Comparison of ENCODE assay signal across 17 cellular contexts in genomic region chr22:19980766-19981165, GRCh38. TPM values are rescaled to one million over a fixed set of nuclear protein-coding genes. Genes with fewer than 3 reads are reported as not detected.
A peak's percentile ranks its signal among the peaks of the same experiment; 100 is the strongest.
DNase-seq lines count a peak whose midpoint lies in the region; ATAC-seq and TF ChIP-seq lines count a peak whose summit lies in the region.
"Had no signal": no experiment of that assay in that cellular context is flagged by ENCODE, and none has a peak within 500 bp of the region (broad histone marks: within the 10 kb centered on the region; RNA-seq: fewer than 3 reads in every experiment).

No MANE protein-coding gene starts in this region.

- H3K27ac ChIP-seq in right atrium auricular region = no peak overlapping the region
- no peak overlapping the region for H3K27ac ChIP-seq in neuronal stem cell (replicated peaks; ENCODE audit: low read length)
- peak overlapping the region; percentile 98 for H3K27ac ChIP-seq in skeletal muscle tissue (ENCODE audit: low read depth, low read length)
- H3K27ac ChIP-seq: 22Rv1 had no signal

- H4K8ac ChIP-seq in neuronal stem cell (ENCODE audit: low read depth, low read length) = no peak overlapping the region

- no peak overlapping the region for H3K4me3 Mint-ChIP-seq in chondrocyte (ENCODE audit: unreplicated experiment)
- H3K4me3 Mint-ChIP-seq: CD14-positive monocyte; CD8-positive, alpha-beta T cell; GM23338 had no signal

- no peak overlapping the region for H3K14ac ChIP-seq in neuronal stem cell (ENCODE audit: low read length)

- H3K4me1 Mint-ChIP-seq in chondrocyte (ENCODE audit: low read depth) = peaks cover 24% of the 10 kb centered on the region
- H3K4me1 Mint-ChIP-seq: CD14-positive monocyte had no signal

- H2AFZ ChIP-seq in neuronal stem cell (ENCODE audit: low read length) = no peak overlapping the region
- H2AFZ ChIP-seq: GM23338 had no signal

- H3K4me2 ChIP-seq in neuronal stem cell (ENCODE audit: insufficient read depth, low read length, poor library complexity, severe bottlenecking) = no peak overlapping the region
- H3K4me2 ChIP-seq: GM23338 had no signal

- no peaks in the 10 kb centered on the region for H3K9me3 ChIP-seq in right atrium auricular region
- H3K9me3 ChIP-seq in neuronal stem cell (replicated peaks in 1 of 2; ENCODE audit: control insufficient read depth in 2 of 2, insufficient read depth in 1 of 2, low read depth in 1 of 2, low read length in 2 of 2) = no peaks in the 10 kb centered on the region
- no peaks in the 10 kb centered on the region for H3K9me3 ChIP-seq in skeletal muscle tissue (ENCODE audit: control insufficient read depth in 3 of 3, low read length in 3 of 3)

- H3K23ac ChIP-seq in neuronal stem cell (ENCODE audit: low read depth, low read length, poor library complexity) = peak overlapping the region; percentile 59

- peaks cover 6% of the 10 kb centered on the region for H3K36me3 Mint-ChIP-seq in chondrocyte (ENCODE audit: low read depth)
- H3K36me3 Mint-ChIP-seq: CD14-positive monocyte; CD8-positive, alpha-beta T cell had no signal

- H3K36me3 ChIP-seq in right atrium auricular region (peaks cover 37% of the 10 kb centered on the region), neuronal stem cell (replicated peaks in 1 of 2; ENCODE audit: control insufficient read depth in 2 of 2, insufficient read depth in 2 of 2, low read length in 2 of 2) (peaks cover 46 to 81% of the 10 kb centered on the region in 2 donors), skeletal muscle tissue (ENCODE audit: control insufficient read depth in 3 of 3, insufficient read depth in 3 of 3, low read length in 3 of 3) (peaks cover 28 to 50% (median 42%) of the 10 kb centered on the region in 3 donors)

- no peaks in the 10 kb centered on the region for H3K9me3 Mint-ChIP-seq in chondrocyte (ENCODE audit: low read depth)
- H3K9me3 Mint-ChIP-seq: CD14-positive monocyte; CD8-positive, alpha-beta T cell; GM23338 had no signal

- H4K91ac ChIP-seq in neuronal stem cell (ENCODE audit: low read depth, low read length, poor library complexity) = no peak overlapping the region

- no peak for ATAC-seq in Right ventricle myocardium inferior
- ATAC-seq: CD8-positive, alpha-beta T cell; GM23338 had no signal

- no peak overlapping the region for H2BK5ac ChIP-seq in neuronal stem cell (ENCODE audit: low read length)

- H2BK12ac ChIP-seq in neuronal stem cell (ENCODE audit: low read length) = no peak overlapping the region

- H3K18ac ChIP-seq in neuronal stem cell (ENCODE audit: low read length) = no peak overlapping the region

- H2BK15ac ChIP-seq in neuronal stem cell (ENCODE audit: low read length) = no peak overlapping the region

- no peak overlapping the region for H3K27ac Mint-ChIP-seq in chondrocyte (ENCODE audit: unreplicated experiment)
- H3K27ac Mint-ChIP-seq: CD14-positive monocyte; CD8-positive, alpha-beta T cell; GM23338 had no signal

- no peak overlapping the region for H3K4ac ChIP-seq in neuronal stem cell (ENCODE audit: low read length)

- H3K27me3 ChIP-seq in right atrium auricular region (no peaks in the 10 kb centered on the region), neuronal stem cell (ENCODE audit: control insufficient read depth in 3 of 3, insufficient read depth in 3 of 3, low read depth in 1 of 3, low read length in 3 of 3) (no peaks in the 10 kb centered on the region), skeletal muscle tissue (ENCODE audit: control insufficient read depth in 3 of 3, insufficient read depth in 3 of 3, low read length in 3 of 3) (no peaks in the 10 kb centered on the region)

- H3K79me1 ChIP-seq in neuronal stem cell (ENCODE audit: low read depth, low read length) = peaks cover 24% of the 10 kb centered on the region

- H2AK5ac ChIP-seq in neuronal stem cell (ENCODE audit: low read depth, low read length) = no peak overlapping the region

- no CpG with 5 or more reads among the region's 7 CpGs for WGBS in neuronal stem cell (ENCODE audit: extremely low coverage in 2 of 2, insufficient read length in 2 of 2, insufficient replicate concordance in 1 of 2), 2 donors

- H2BK120ac ChIP-seq in neuronal stem cell (ENCODE audit: low read depth, low read length) = no peak overlapping the region

- peaks cover 0 to 34% of the 10 kb centered on the region in 2 donors for H3K4me1 ChIP-seq in right atrium auricular region
- H3K4me1 ChIP-seq in neuronal stem cell (ENCODE audit: control insufficient read depth in 2 of 2, insufficient read depth in 1 of 2, low read depth in 1 of 2, low read length in 2 of 2) = peaks cover 12 to 13% of the 10 kb centered on the region in 2 donors
- peaks cover 46 to 62% (median 60%) of the 10 kb centered on the region in 3 donors for H3K4me1 ChIP-seq in skeletal muscle tissue (ENCODE audit: control insufficient read depth in 3 of 3, insufficient read depth in 3 of 3, low read length in 3 of 3)

- DNase-seq in Right ventricle myocardium inferior (ENCODE audit: missing footprints) (peak; percentile 42), right atrium auricular region (ENCODE audit: low spot score) (no peak), chondrocyte (ENCODE audit: low spot score) (peak; percentile 68), neuronal stem cell (ENCODE audit: low spot score) (no peak), HK-2 (ENCODE audit: unreplicated experiment) (no peak), NOMO-1 treated with dmso at 0.1 percent for 144 hours (lab: John Stamatoyannopoulos, UW; ENCODE audit: unreplicated experiment) (no peak), HCEC 1CT (no peak)
- DNase-seq: CD8-positive, alpha-beta T cell; COR-L47; DMS153; DMS79 treated with DMSO at 0.1 percent for 48 hours; EL; H7 had no signal

- no peaks in the 10 kb centered on the region for H3K27me3 Mint-ChIP-seq in chondrocyte (ENCODE audit: low read depth)

- intact Hi-C loops in Right ventricle myocardium inferior (cut with DNase I) = no loop called here

- no peak for TF ChIP-seq CTCF in right atrium auricular region (IDR thresholded peaks at IDR 0.05)
- TF ChIP-seq CTCF in chondrocyte (IDR thresholded peaks at IDR 0.05) = no peak

- H3K4me3 ChIP-seq in right atrium auricular region (no peak overlapping the region), neuronal stem cell (ENCODE audit: low read length in 2 of 2) (no peak overlapping the region), skeletal muscle tissue (ENCODE audit: low read length in 3 of 3) (no peak overlapping the region)
- H3K4me3 ChIP-seq: GM23338 had no signal

- H3K9ac ChIP-seq in neuronal stem cell (ENCODE audit: low read depth, low read length, poor library complexity) (no peak overlapping the region), skeletal muscle tissue (ENCODE audit: low read depth in 1 of 3, low read length in 3 of 3) (peak overlapping the region in 1 of 3 donors; percentile 33)

RNA-seq across cellular contexts. Expression of gene ARVCF, which starts 35.9 kb away (rescaled TPM):
- total RNA-seq in Right ventricle myocardium inferior (30.5 TPM), right atrium auricular region (10 to 100 TPM; 16.7 to 35.8 TPM), chondrocyte (15.2 to 24.2 TPM (median 21.5 TPM) in 3 replicates), skeletal muscle tissue (49.6 TPM)
- 35.3 TPM for polyA plus RNA-seq in neuronal stem cell (2013, experiment 1 of 2)
- polyA plus RNA-seq in neuronal stem cell (2013, experiment 2 of 2) = 32.4 TPM

RNA-seq across cellular contexts. Expression of gene TXNRD2, which starts 39.1 kb away (rescaled TPM):
- total RNA-seq in Right ventricle myocardium inferior (40.9 TPM), right atrium auricular region (10 to 100 TPM; 16.2 to 18.4 TPM), chondrocyte (12.5 to 15.8 TPM (median 14.1 TPM) in 3 replicates), skeletal muscle tissue (13.6 TPM)
- 16.7 TPM for polyA plus RNA-seq in neuronal stem cell (2013, experiment 1 of 2)
- 17.7 TPM for polyA plus RNA-seq in neuronal stem cell (2013, experiment 2 of 2)

RNA-seq across cellular contexts. Expression of gene COMT, which starts 39.2 kb away (rescaled TPM):
- 104 TPM for total RNA-seq in Right ventricle myocardium inferior
- 100 to 1,000 TPM; 142 to 195 TPM for total RNA-seq in right atrium auricular region
- 66.6 to 186 TPM (median 177 TPM) in 3 replicates for total RNA-seq in chondrocyte
- polyA plus RNA-seq in neuronal stem cell (2013, experiment 1 of 2) = 7.3 TPM
- 6.4 TPM for polyA plus RNA-seq in neuronal stem cell (2013, experiment 2 of 2)
- total RNA-seq in skeletal muscle tissue = 25.6 TPM

RNA-seq across cellular contexts. Expression of gene TANGO2, which starts 40.1 kb away (rescaled TPM):
- total RNA-seq in Right ventricle myocardium inferior = 54.6 TPM
- 100 to 1,000 TPM in 1 of 2 donors, 10 to 100 TPM in 1; 95.2 to 101 TPM for total RNA-seq in right atrium auricular region
- 21.7 to 30.4 TPM (median 30.1 TPM) in 3 replicates for total RNA-seq in chondrocyte
- 4.9 TPM for polyA plus RNA-seq in neuronal stem cell (2013, experiment 1 of 2)
- polyA plus RNA-seq in neuronal stem cell (2013, experiment 2 of 2) = 4.2 TPM
- 13.6 TPM for total RNA-seq in skeletal muscle tissue

Comparison
In these comparisons a context has a peak if more than half of its experiments do, and no peak if none do; other contexts are left out.
1. DNase-seq: peak in Right ventricle myocardium inferior (single experiment) and chondrocyte (single experiment); none in right atrium auricular region (single experiment), neuronal stem cell (single experiment), HK-2 (single experiment), NOMO-1 treated with dmso at 0.1 percent for 144 hours (single experiment) and HCEC 1CT (single experiment).